Comparison of ENCODE assay signal across 10 cellular contexts in the genomic region with DNA sequence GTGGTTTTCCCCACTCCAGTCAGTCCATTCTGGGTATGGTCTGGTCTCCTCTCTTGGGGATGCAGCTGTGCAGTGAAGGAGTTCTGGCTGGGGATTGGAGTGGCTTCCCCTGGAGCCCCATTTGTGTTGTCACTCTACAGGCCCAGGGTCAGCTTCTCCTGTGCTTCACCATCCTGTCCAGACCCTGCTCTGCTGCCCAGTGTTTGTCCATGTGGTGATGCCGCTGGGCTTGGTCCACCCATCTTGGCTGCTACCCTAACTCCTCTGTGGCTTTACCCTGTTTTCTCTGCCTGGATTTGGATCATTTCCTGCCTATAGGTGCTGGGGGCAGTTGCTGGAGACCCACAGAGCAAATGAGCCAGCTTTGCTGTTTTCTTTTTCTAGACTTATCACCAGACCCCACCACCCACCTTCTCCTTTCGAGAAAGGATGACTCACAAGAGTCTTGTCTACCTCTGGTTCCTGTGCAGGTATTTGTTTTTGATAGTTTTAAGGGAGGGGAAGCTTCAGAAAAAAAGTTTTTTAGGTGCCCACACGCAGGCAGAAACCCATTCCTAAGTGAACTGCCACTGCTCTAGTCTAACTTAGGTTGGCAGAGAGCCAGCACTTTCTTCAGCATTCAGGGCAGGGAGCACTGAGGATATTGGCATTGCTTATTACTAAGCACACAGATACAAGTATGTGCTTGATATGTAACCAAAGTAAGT. TPM values are rescaled to one million over a fixed set of nuclear protein-coding genes. Genes with fewer than 3 reads are reported as not detected.
DNase-seq lines count a peak whose midpoint lies in the region; ATAC-seq and TF ChIP-seq lines count a peak whose summit lies in the region.
"Had no signal": no experiment of that assay in that cellular context is flagged by ENCODE, and none has a peak within 500 bp of the region (broad histone marks: within the 10 kb centered on the region; RNA-seq: fewer than 3 reads in every experiment).

No MANE protein-coding gene starts in this region.

- H3K27ac ChIP-seq in WERI-Rb-1, result no peak overlapping the region
- H3K27ac ChIP-seq: BLaER1 treated with 17β-estradiol and CSF1 and Interleukin-3, amounts not matched to agents 10 nM and 100 nM had no signal

- peak overlapping the region; percentile 29 for H3K4me3 Mint-ChIP-seq in activated CD4-positive, alpha-beta T cell treated with anti-CD3 and anti-CD28 coated beads for 36 hours
- H3K4me3 Mint-ChIP-seq in activated naive CD8-positive, alpha-beta T cell treated with anti-CD3 and anti-CD28 coated beads for 36 hours, result peak overlapping the region; percentile 0

- H3K9me3 ChIP-seq in WERI-Rb-1 (ENCODE audit: severe bottlenecking), result no peaks in the 10 kb centered on the region
- H3K9me3 ChIP-seq: BLaER1 treated with 17β-estradiol and CSF1 and Interleukin-3, amounts not matched to agents 10 nM and 100 nM had no signal

- H3K4me1 Mint-ChIP-seq in activated CD4-positive, alpha-beta T cell treated with anti-CD3 and anti-CD28 coated beads for 36 hours, result peaks cover 38% of the 10 kb centered on the region
- peaks cover 39% of the 10 kb centered on the region for H3K4me1 Mint-ChIP-seq in activated naive CD8-positive, alpha-beta T cell treated with anti-CD3 and anti-CD28 coated beads for 36 hours

- H3K9me3 Mint-ChIP-seq in activated CD4-positive, alpha-beta T cell treated with anti-CD3 and anti-CD28 coated beads for 36 hours (ENCODE audit: low read depth), result no peaks in the 10 kb centered on the region
- no peaks in the 10 kb centered on the region for H3K9me3 Mint-ChIP-seq in activated naive CD8-positive, alpha-beta T cell treated with anti-CD3 and anti-CD28 coated beads for 36 hours

- peak; percentile 80 for ATAC-seq in activated CD4-positive, alpha-beta T cell treated with anti-CD3 and anti-CD28 coated beads for 36 hours
- ATAC-seq in left ventricle myocardium superior (peak; percentile 51), GM21367 (IDR thresholded peaks at IDR 0.05; ENCODE audit: unreplicated experiment) (no peak)

- H3K4me3 ChIP-seq in WERI-Rb-1 (ENCODE audit: low read depth, low read length), result no peak overlapping the region
- H3K4me3 ChIP-seq: BLaER1 treated with 17β-estradiol and CSF1 and Interleukin-3, amounts not matched to agents 10 nM and 100 nM had no signal

- H3K27me3 ChIP-seq in WERI-Rb-1 (ENCODE audit: insufficient read depth, low read depth, severe bottlenecking), result no peaks in the 10 kb centered on the region
- H3K27me3 ChIP-seq: BLaER1 treated with 17β-estradiol and CSF1 and Interleukin-3, amounts not matched to agents 10 nM and 100 nM had no signal

- POLR2A ChIA-PET in activated CD4-positive, alpha-beta T cell treated with anti-CD3 and anti-CD28 coated beads for 36 hours (lab: Charles Lee), result no interaction called here

- peak; percentile 45 for DNase-seq in activated CD4-positive, alpha-beta T cell treated with anti-CD3 and anti-CD28 coated beads for 36 hours
- DNase-seq in activated CD4-positive, alpha-beta T cell treated with anti-CD3 and anti-CD28 coated beads for 48 hours, result no peak
- no peak for DNase-seq in activated naive CD8-positive, alpha-beta T cell treated with anti-CD3 and anti-CD28 coated beads for 36 hours
- DNase-seq in left ventricle myocardium superior (no peak), superior temporal gyrus (ENCODE audit: extremely low spot score) (peak; percentile 26), WERI-Rb-1 (no peak)
- DNase-seq in stimulated activated naive CD4-positive, alpha-beta T cell (lab: John Stamatoyannopoulos, UW), result no peak
- DNase-seq: NCI-H226 had no signal

- no peak for TF ChIP-seq CTCF in WERI-Rb-1 (IDR thresholded peaks at IDR 0.05; ENCODE audit: low read depth, low read length)

- peaks cover 64% of the 10 kb centered on the region for H3K36me3 Mint-ChIP-seq in activated CD4-positive, alpha-beta T cell treated with anti-CD3 and anti-CD28 coated beads for 36 hours (ENCODE audit: low read depth)
- peaks cover 37% of the 10 kb centered on the region for H3K36me3 Mint-ChIP-seq in activated naive CD8-positive, alpha-beta T cell treated with anti-CD3 and anti-CD28 coated beads for 36 hours

- intact Hi-C loops in activated CD4-positive, alpha-beta T cell treated with anti-CD3 and anti-CD28 coated beads for 36 hours (cut with DNase I, micrococcal nuclease), result no loop called here
- intact Hi-C loops in left ventricle myocardium superior (cut with micrococcal nuclease), result no loop called here

- peak overlapping the region; percentile 98 for H3K27ac Mint-ChIP-seq in activated CD4-positive, alpha-beta T cell treated with anti-CD3 and anti-CD28 coated beads for 36 hours
- peak overlapping the region; percentile 89 for H3K27ac Mint-ChIP-seq in activated naive CD8-positive, alpha-beta T cell treated with anti-CD3 and anti-CD28 coated beads for 36 hours

- no peaks in the 10 kb centered on the region for H3K27me3 Mint-ChIP-seq in activated CD4-positive, alpha-beta T cell treated with anti-CD3 and anti-CD28 coated beads for 36 hours
- H3K27me3 Mint-ChIP-seq in activated naive CD8-positive, alpha-beta T cell treated with anti-CD3 and anti-CD28 coated beads for 36 hours, result no peaks in the 10 kb centered on the region

- H3K36me3 ChIP-seq in WERI-Rb-1, result peaks cover 86% of the 10 kb centered on the region

- CTCF ChIA-PET in activated CD4-positive, alpha-beta T cell treated with anti-CD3 and anti-CD28 coated beads for 36 hours (lab: Charles Lee), result interaction anchor here (0.6 to 2.1 kb wide), 7 partner anchors 10 to 137 kb away, joined by 3 to 9 read pairs (median 5); no protein-coding TSS in a partner anchor

RNA-seq across cellular contexts. Expression of a gene that starts 8.5 kb away (rescaled TPM):
- total RNA-seq in activated CD4-positive, alpha-beta T cell treated with anti-CD3 and anti-CD28 coated beads for 36 hours, result 10 to 100 TPM; 34.6 to 42.8 TPM
- 10 to 100 TPM; 37.5 to 42.2 TPM for total RNA-seq in activated naive CD8-positive, alpha-beta T cell treated with anti-CD3 and anti-CD28 coated beads for 36 hours
- 22.2 TPM for total RNA-seq in left ventricle myocardium superior

RNA-seq across cellular contexts. Expression of a gene that starts 8.7 kb away (rescaled TPM):
- total RNA-seq in activated CD4-positive, alpha-beta T cell treated with anti-CD3 and anti-CD28 coated beads for 36 hours, result 10 to 100 TPM; 52.3 to 54.2 TPM
- 10 to 100 TPM; 48.4 to 53.7 TPM for total RNA-seq in activated naive CD8-positive, alpha-beta T cell treated with anti-CD3 and anti-CD28 coated beads for 36 hours
- total RNA-seq in left ventricle myocardium superior, result 14.7 TPM

RNA-seq across cellular contexts. Expression of a gene that starts 28.5 kb away (rescaled TPM):
- 1,000 to 10,000 TPM; 1,151 to 1,499 TPM for total RNA-seq in activated CD4-positive, alpha-beta T cell treated with anti-CD3 and anti-CD28 coated beads for 36 hours
- 100 to 1,000 TPM; 933 to 982 TPM for total RNA-seq in activated naive CD8-positive, alpha-beta T cell treated with anti-CD3 and anti-CD28 coated beads for 36 hours
- 234 TPM for total RNA-seq in left ventricle myocardium superior

RNA-seq across cellular contexts. Expression of a gene that starts 43.7 kb away (rescaled TPM):
- total RNA-seq in activated CD4-positive, alpha-beta T cell treated with anti-CD3 and anti-CD28 coated beads for 36 hours, result 100 to 1,000 TPM in 1 of 2 experiments, 10 to 100 TPM in 1; 91.3 to 107 TPM
- 10 to 100 TPM; 96.2 to 97.0 TPM for total RNA-seq in activated naive CD8-positive, alpha-beta T cell treated with anti-CD3 and anti-CD28 coated beads for 36 hours
- total RNA-seq in left ventricle myocardium superior, result 38.4 TPM

RNA-seq across cellular contexts. Expression of a gene that starts 44.2 kb away (rescaled TPM):
- total RNA-seq in activated CD4-positive, alpha-beta T cell treated with anti-CD3 and anti-CD28 coated beads for 36 hours, result 1 to 10 TPM; 1.4 to 1.5 TPM
- total RNA-seq in activated naive CD8-positive, alpha-beta T cell treated with anti-CD3 and anti-CD28 coated beads for 36 hours, result 1 to 10 TPM in 1 of 2 experiments, under 1 TPM in 1; 0.99 to 1.3 TPM
- 28.1 TPM for total RNA-seq in left ventricle myocardium superior

Comparison
In these comparisons a context has a peak if more than half of its experiments do, and no peak if none do; other contexts are left out.
1. DNase-seq: peak in activated CD4-positive, alpha-beta T cell treated with anti-CD3 and anti-CD28 coated beads for 36 hours (single experiment) and superior temporal gyrus (single experiment); none in activated CD4-positive, alpha-beta T cell treated with anti-CD3 and anti-CD28 coated beads for 48 hours (single experiment), activated naive CD8-positive, alpha-beta T cell treated with anti-CD3 and anti-CD28 coated beads for 36 hours (single experiment), left ventricle myocardium superior (single experiment), stimulated activated naive CD4-positive, alpha-beta T cell (0 of 6) and WERI-Rb-1 (single experiment).